ENCODE assay signal across 7 cellular contexts in the genomic region with DNA sequence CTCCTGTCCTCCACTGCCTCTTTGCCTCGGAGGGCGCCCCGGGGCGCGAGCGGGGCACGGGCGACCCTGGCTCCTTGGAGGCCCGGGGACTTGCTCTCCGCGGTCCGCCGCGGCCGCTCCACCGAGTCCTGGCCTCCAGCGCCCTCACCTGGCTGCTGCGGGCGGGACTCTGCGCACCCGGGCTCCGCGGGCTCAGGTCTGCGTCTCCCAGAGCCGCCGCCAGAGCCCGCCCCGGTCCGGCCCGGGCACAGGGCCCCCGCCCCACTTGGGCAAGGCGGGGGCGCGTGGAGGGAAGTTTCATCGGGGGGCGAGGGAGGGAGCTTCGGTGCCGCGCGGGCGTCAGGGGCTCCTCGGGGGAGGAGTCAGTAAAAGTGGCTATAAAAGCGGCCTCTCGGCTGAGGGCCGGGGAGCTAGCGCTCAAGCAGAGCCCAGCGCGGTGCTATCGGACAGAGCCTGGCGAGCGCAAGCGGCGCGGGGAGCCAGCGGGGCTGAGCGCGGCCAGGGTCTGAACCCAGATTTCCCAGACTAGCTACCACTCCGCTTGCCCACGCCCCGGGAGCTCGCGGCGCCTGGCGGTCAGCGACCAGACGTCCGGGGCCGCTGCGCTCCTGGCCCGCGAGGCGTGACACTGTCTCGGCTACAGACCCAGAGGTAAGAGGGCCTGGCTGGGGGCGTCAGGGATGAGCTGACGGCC.
DNase-seq lines count a peak whose midpoint lies in the region; TF ChIP-seq lines count a peak whose summit lies in the region.

Gene CEMIP (plus strand): TSS at position 407 of the 694 bp plus-strand sequence. CDS start 94,510 bp downstream, outside the sequence.

- H3K4me3 ChIP-seq in GM08714 (ENCODE audit: low read length) (peak within 1 kb of the TSS; percentile 4; the same call in 1 of the 2 replicates), coronary artery (peak within 1 kb of the TSS; percentile 77)

- no peak within 1 kb of the TSS for H3K27ac ChIP-seq in coronary artery

- peak; percentile 82 for TF ChIP-seq CTCF in coronary artery (IDR thresholded peaks at IDR 0.05)

- DNase-seq in NCI-H1048 (lab: John Stamatoyannopoulos, UW) (peak; percentile 36), T-helper 2 cell (peak in 3 of 5 experiments; percentile 28 to 80 (median 42)), coronary artery (ENCODE audit: low spot score) (no peak), kidney tubule cell (ENCODE audit: low spot score) (peak; percentile 75), SKM-1 treated with dmso at 0.1 percent for 144 hours (lab: John Stamatoyannopoulos, UW; ENCODE audit: unreplicated experiment) (no peak)
- DNase-seq in stimulated activated CD4-positive, alpha-beta T cell treated with anti-CD3 and anti-CD28 coated beads, Interleukin-12 subunit alpha, Interleukin-12 subunit beta, amount 100 ng/mL, for 48 hours (ENCODE audit: low read depth in 2 of 3, low spot score in 1 of 3): peak; percentile 51 to 57 (median 54)

Comparison
In these comparisons a context has a peak if more than half of its experiments do, and no peak if none do; other contexts are left out.
1. DNase-seq: peak in NCI-H1048 (single experiment), T-helper 2 cell (3 of 5), kidney tubule cell (single experiment) and stimulated activated CD4-positive, alpha-beta T cell treated with anti-CD3 and anti-CD28 coated beads, Interleukin-12 subunit alpha, Interleukin-12 subunit beta, amount 100 ng/mL, for 48 hours (3 of 3); none in coronary artery (single experiment) and SKM-1 treated with dmso at 0.1 percent for 144 hours (single experiment).